In genomic region chr9:131270171-131271015, GRCh38 we compare ENCODE assay signal across 7 cellular contexts. TPM values are rescaled to one million over a fixed set of nuclear protein-coding genes. Genes with fewer than 3 reads are reported as not detected.
DNase-seq lines count a peak whose midpoint lies in the region; ATAC-seq and TF ChIP-seq lines count a peak whose summit lies in the region.

No MANE protein-coding gene starts in this region.

- H3K9ac ChIP-seq in MM.1S (ENCODE audit: low read length) = no peak overlapping the region

- peaks cover 14 to 15% of the 10 kb centered on the region in 2 donors for H3K36me3 Mint-ChIP-seq in activated T-cell treated with anti-CD3 and anti-CD28 coated beads, Interleukin-2, amount 50 U/mL, for 72 hours (ENCODE audit: insufficient read depth in 2 of 2)

- H3K27me3 ChIP-seq in MM.1S (replicated peaks; ENCODE audit: insufficient read depth, low read length) = no peaks in the 10 kb centered on the region
- H3K27me3 ChIP-seq in layer of hippocampus (ENCODE audit: control insufficient read depth, insufficient read depth, low read length) = no peaks in the 10 kb centered on the region
- H3K27me3 ChIP-seq in tibial artery = peaks cover 0 to 28% of the 10 kb centered on the region in 2 donors

- DNase-seq in MM.1S = no peak
- peak; percentile 61 to 62 for DNase-seq in activated T-cell treated with anti-CD3 and anti-CD28 coated beads, Interleukin-2, amount 50 U/mL, for 72 hours
- DNase-seq in tibial artery = peak; percentile 76 to 81
- DNase-seq in kidney tubule cell (ENCODE audit: low spot score) = no peak
- DNase-seq in NCI-H2196 treated with DMSO at 0.1 percent for 48 hours (lab: John Stamatoyannopoulos, UW; ENCODE audit: unreplicated experiment) = no peak

- peaks cover 89% of the 10 kb centered on the region for H3K79me2 ChIP-seq in MM.1S (ENCODE audit: low read length)

- H3K9me3 Mint-ChIP-seq in activated T-cell treated with anti-CD3 and anti-CD28 coated beads, Interleukin-2, amount 50 U/mL, for 72 hours = no peaks in the 10 kb centered on the region

- H3K36me3 ChIP-seq in MM.1S (replicated peaks; ENCODE audit: insufficient read depth, low read length) (no peaks in the 10 kb centered on the region), tibial artery (no peaks in the 10 kb centered on the region)

- H3K4me2 ChIP-seq in MM.1S (ENCODE audit: low read depth, low read length) = peak overlapping the region; percentile 27; the same call in 1 of the 2 replicates

- H3F3A ChIP-seq in MM.1S (ENCODE audit: insufficient read depth, low read length) = peaks cover 31% of the 10 kb centered on the region

- no peaks in the 10 kb centered on the region for H4K20me1 ChIP-seq in MM.1S (ENCODE audit: insufficient read depth, low read length)

- peak overlapping the region; percentile 85; the same call in 1 of the 2 replicates for H3K27ac ChIP-seq in MM.1S (ENCODE audit: low read length)
- H3K27ac ChIP-seq in layer of hippocampus (ENCODE audit: low read depth, low read length) = peak overlapping the region; percentile 46
- H3K27ac ChIP-seq in tibial artery = no peak overlapping the region

- intact Hi-C loops in tibial artery (cut with DNase I; ENCODE audit: low total_unique reads) = no loop called here

- H3K9me3 ChIP-seq in MM.1S (replicated peaks; ENCODE audit: insufficient read depth, low read length) (no peaks in the 10 kb centered on the region), tibial artery (no peaks in the 10 kb centered on the region)

- peaks cover 76% of the 10 kb centered on the region for H3K4me1 Mint-ChIP-seq in activated T-cell treated with anti-CD3 and anti-CD28 coated beads, Interleukin-2, amount 50 U/mL, for 72 hours (ENCODE audit: low read depth)

- no peaks in the 10 kb centered on the region for H3K9me2 ChIP-seq in MM.1S (replicated peaks; ENCODE audit: insufficient read depth, low read length)

- H3K4me3 Mint-ChIP-seq in activated T-cell treated with anti-CD3 and anti-CD28 coated beads, Interleukin-2, amount 50 U/mL, for 72 hours = peak overlapping the region; percentile 93 to 100

- no peak overlapping the region for H2AFZ ChIP-seq in MM.1S (ENCODE audit: low read length)

- H3K4me3 ChIP-seq in MM.1S (ENCODE audit: low read length) = no peak overlapping the region
- H3K4me3 ChIP-seq in tibial artery = no peak overlapping the region

- H3K4me1 ChIP-seq in MM.1S (ENCODE audit: low read length) (peaks cover 40% of the 10 kb centered on the region), tibial artery (no peaks in the 10 kb centered on the region)

- ATAC-seq in activated T-cell treated with anti-CD3 and anti-CD28 coated beads, Interleukin-2, amount 50 U/mL, for 72 hours (replicated peaks in 1 of 2) = peak; percentile 16 to 34
- no peak for ATAC-seq in GM21723 (IDR thresholded peaks at IDR 0.05; ENCODE audit: unreplicated experiment)

- peak overlapping the region; percentile 100 for H3K27ac Mint-ChIP-seq in activated T-cell treated with anti-CD3 and anti-CD28 coated beads, Interleukin-2, amount 50 U/mL, for 72 hours

- no peaks in the 10 kb centered on the region for H3K27me3 Mint-ChIP-seq in activated T-cell treated with anti-CD3 and anti-CD28 coated beads, Interleukin-2, amount 50 U/mL, for 72 hours (ENCODE audit: low read depth)

- no peak for TF ChIP-seq CTCF in MM.1S (IDR thresholded peaks at IDR 0.05; ENCODE audit: low read length)
- no peak for TF ChIP-seq CTCF in tibial artery (IDR thresholded peaks at IDR 0.05)

RNA-seq across cellular contexts. Expression of gene FAM78A, which starts 5.9 kb away (rescaled TPM):
- 10 to 100 TPM; 38.0 to 42.3 TPM for total RNA-seq in activated T-cell treated with anti-CD3 and anti-CD28 coated beads, Interleukin-2, amount 50 U/mL, for 72 hours

RNA-seq across cellular contexts. Expression of gene PLPP7, which starts 19.1 kb away (rescaled TPM):
- total RNA-seq in activated T-cell treated with anti-CD3 and anti-CD28 coated beads, Interleukin-2, amount 50 U/mL, for 72 hours = under 1 TPM; 0.23 to 0.31 TPM

Comparison
In these comparisons a context has a peak if more than half of its experiments do, and no peak if none do; other contexts are left out.
1. DNase-seq: peak in activated T-cell treated with anti-CD3 and anti-CD28 coated beads, Interleukin-2, amount 50 U/mL, for 72 hours (2 of 2) and tibial artery (2 of 2); none in MM.1S (single experiment), kidney tubule cell (single experiment) and NCI-H2196 treated with DMSO at 0.1 percent for 48 hours (single experiment).
2. H3K27ac ChIP-seq: peak in MM.1S (single experiment) and layer of hippocampus (single experiment); none in tibial artery (0 of 2).